Comparison of ENCODE assay signal across 20 cellular contexts in genomic region chr6:90870561-90870960, GRCh38.
DNase-seq lines count a peak whose midpoint lies in the region; ATAC-seq, FAIRE-seq and TF ChIP-seq lines count a peak whose summit lies in the region.
"Had no signal": no experiment of that assay in that cellular context is flagged by ENCODE, and none has a peak within 500 bp of the region (broad histone marks: within the 10 kb centered on the region; RNA-seq: fewer than 3 reads in every experiment).

No MANE protein-coding gene starts in this region.

- peak overlapping the region; percentile 91 for H3K27ac Mint-ChIP-seq in astrocyte (ENCODE audit: unreplicated experiment)
- H3K27ac Mint-ChIP-seq: CD4-positive, CD25-positive, alpha-beta regulatory T cell had no signal

- no peaks in the 10 kb centered on the region for H3K27me3 Mint-ChIP-seq in astrocyte (ENCODE audit: low read depth, unreplicated experiment)

- no peak overlapping the region for H3K27ac ChIP-seq in astrocyte (ENCODE audit: low read depth, low read length)
- no peak overlapping the region for H3K27ac ChIP-seq in left ventricle myocardium inferior (replicated peaks)
- H3K27ac ChIP-seq: KMS-11 had no signal

- H3K4me3 ChIP-seq in astrocyte (ENCODE audit: insufficient read depth, low read depth, low read length) = no peak overlapping the region
- no peak overlapping the region for H3K4me3 ChIP-seq in left ventricle myocardium inferior

- H3K9me3 ChIP-seq in astrocyte (ENCODE audit: insufficient read depth, low read depth, low read length) (peaks cover 4% of the 10 kb centered on the region), left ventricle myocardium inferior (replicated peaks) (no peaks in the 10 kb centered on the region)
- H3K9me3 ChIP-seq: BE2C had no signal

- FAIRE-seq in astrocyte (lab: Jason Lieb, UNC) = no peak
- FAIRE-seq: A204.1, H1, RCC 7860 had no signal

- H3K36me3 ChIP-seq in astrocyte (ENCODE audit: insufficient read depth, low read length) (no peaks in the 10 kb centered on the region), left ventricle myocardium inferior (no peaks in the 10 kb centered on the region)
- H3K36me3 ChIP-seq: BE2C had no signal

- ATAC-seq in HG03432 (IDR thresholded peaks at IDR 0.05; ENCODE audit: unreplicated experiment) = no peak

- no peak overlapping the region for H3K4me2 ChIP-seq in astrocyte (ENCODE audit: low read length)
- H3K4me2 ChIP-seq: KMS-11 had no signal

- no peak overlapping the region for H3K4me3 Mint-ChIP-seq in astrocyte (ENCODE audit: unreplicated experiment)
- H3K4me3 Mint-ChIP-seq: CD4-positive, CD25-positive, alpha-beta regulatory T cell had no signal

- intact Hi-C loops in head of caudate nucleus (cut with DNase I) (no loop called here), left ventricle myocardium inferior (cut with micrococcal nuclease) (no loop called here)

- H3K4me1 Mint-ChIP-seq in astrocyte (ENCODE audit: low read depth, unreplicated experiment) = peaks cover 38% of the 10 kb centered on the region
- H3K4me1 Mint-ChIP-seq: CD4-positive, CD25-positive, alpha-beta regulatory T cell had no signal

- no peak overlapping the region for H2AFZ ChIP-seq in astrocyte (ENCODE audit: low read depth, low read length)

- TF ChIP-seq CTCF in astrocyte (IDR thresholded peaks at IDR 0.05; ENCODE audit: insufficient read depth, low read depth, low read length) = no peak
- TF ChIP-seq CTCF in left ventricle myocardium inferior (IDR thresholded peaks at IDR 0.05; ENCODE audit: borderline replicate concordance) = no peak

- no peaks in the 10 kb centered on the region for H3K9me3 Mint-ChIP-seq in astrocyte (ENCODE audit: unreplicated experiment)

- H3K36me3 Mint-ChIP-seq in astrocyte (ENCODE audit: low read depth, unreplicated experiment) = no peaks in the 10 kb centered on the region
- H3K36me3 Mint-ChIP-seq: CD4-positive, CD25-positive, alpha-beta regulatory T cell had no signal

- H3K9ac ChIP-seq in astrocyte (ENCODE audit: low read length) = no peak overlapping the region
- H3K9ac ChIP-seq: KMS-11 had no signal

- no peaks in the 10 kb centered on the region for H4K20me1 ChIP-seq in astrocyte (ENCODE audit: insufficient read depth, low read length)

- DNase-seq in COLO829 (ENCODE audit: low spot score) (peak; percentile 7), M059J (ENCODE audit: low read depth) (peak; percentile 20), astrocyte (ENCODE audit: low read depth) (peak; percentile 52), kidney tubule cell (ENCODE audit: low spot score) (peak; percentile 34), head of caudate nucleus (no peak), DMS53 (lab: John Stamatoyannopoulos, UW) (no peak), left ventricle myocardium inferior (no peak)
- DNase-seq: BE2C; CD4-positive, CD25-positive, alpha-beta regulatory T cell; NCI-H1048; NCI-H146; NCI-H2081; NCI-H2171 treated with DMSO at 0.1 percent for 48 hours; NCI-H446 treated with DMSO at 0.1 percent for 48 hours; Right ventricle myocardium superior had no signal

- no peaks in the 10 kb centered on the region for H3K79me2 ChIP-seq in astrocyte (ENCODE audit: insufficient read depth, low read length)

- no peaks in the 10 kb centered on the region for H3K27me3 ChIP-seq in astrocyte (ENCODE audit: insufficient read depth, low read length)
- peaks cover 1% of the 10 kb centered on the region for H3K27me3 ChIP-seq in left ventricle myocardium inferior (ENCODE audit: low read depth)

- H3K4me1 ChIP-seq in astrocyte (ENCODE audit: insufficient read depth, low read length) (no peaks in the 10 kb centered on the region), left ventricle myocardium inferior (no peaks in the 10 kb centered on the region)
- H3K4me1 ChIP-seq: BE2C had no signal

Comparison
In these comparisons a context has a peak if more than half of its experiments do, and no peak if none do; other contexts are left out.
1. DNase-seq: peak in COLO829 (single experiment), M059J (single experiment), astrocyte (single experiment) and kidney tubule cell (single experiment); none in head of caudate nucleus (0 of 42), DMS53 (single experiment) and left ventricle myocardium inferior (single experiment).